In genomic region chr12:116881325-116881866, GRCh38 we compare ENCODE assay signal across 8 cellular contexts. TPM values are rescaled to one million over a fixed set of nuclear protein-coding genes. Genes with fewer than 3 reads are reported as not detected.
DNase-seq lines count a peak whose midpoint lies in the region; ATAC-seq and TF ChIP-seq lines count a peak whose summit lies in the region.

Gene HRK, minus strand, starts transcription at chr12:116881441. Its CDS starts 134 bp downstream, at chr12:116881307.

- intact Hi-C loops in natural killer cell (cut with micrococcal nuclease): no loop called here

- no peak within 1 kb of the TSS for H3K27ac Mint-ChIP-seq in T-helper 1 cell treated with Interleukin-12 subunit alpha and Interleukin-12 subunit beta and Interleukin-4 antibody, amounts not matched to agents 30 μg/mL and 1 μg/mL, for 36 hours
- H3K27ac Mint-ChIP-seq in activated naive CD8-positive, alpha-beta T cell treated with anti-CD3 and anti-CD28 coated beads, Interleukin-2, amount 50 U/mL, for 24 hours: no peak within 1 kb of the TSS
- no peak within 1 kb of the TSS for H3K27ac Mint-ChIP-seq in natural killer cell

- H3K4me3 Mint-ChIP-seq in T-helper 1 cell treated with Interleukin-12 subunit alpha and Interleukin-12 subunit beta and Interleukin-4 antibody, amounts not matched to agents 30 μg/mL and 1 μg/mL, for 36 hours: peak within 1 kb of the TSS; percentile 73
- peak within 1 kb of the TSS; percentile 77 for H3K4me3 Mint-ChIP-seq in activated naive CD8-positive, alpha-beta T cell treated with anti-CD3 and anti-CD28 coated beads, Interleukin-2, amount 50 U/mL, for 24 hours
- peak within 1 kb of the TSS; percentile 55 for H3K4me3 Mint-ChIP-seq in natural killer cell

- H3K9me3 Mint-ChIP-seq in T-helper 1 cell treated with Interleukin-12 subunit alpha and Interleukin-12 subunit beta and Interleukin-4 antibody, amounts not matched to agents 30 μg/mL and 1 μg/mL, for 36 hours: no peaks in the 10 kb centered on the region
- no peaks in the 10 kb centered on the region for H3K9me3 Mint-ChIP-seq in activated naive CD8-positive, alpha-beta T cell treated with anti-CD3 and anti-CD28 coated beads, Interleukin-2, amount 50 U/mL, for 24 hours
- H3K9me3 Mint-ChIP-seq in natural killer cell: no peaks in the 10 kb centered on the region

- in situ Hi-C loops in KBM-7 (cut with MboI; ENCODE audit: low pct_unique_long_range_greater_than_20kb, low sequenced_read_pairs): no loop called here

- H3K27me3 Mint-ChIP-seq in T-helper 1 cell treated with Interleukin-12 subunit alpha and Interleukin-12 subunit beta and Interleukin-4 antibody, amounts not matched to agents 30 μg/mL and 1 μg/mL, for 36 hours (ENCODE audit: low read depth): peaks cover 76% of the 10 kb centered on the region
- H3K27me3 Mint-ChIP-seq in activated naive CD8-positive, alpha-beta T cell treated with anti-CD3 and anti-CD28 coated beads, Interleukin-2, amount 50 U/mL, for 24 hours: peaks cover 74% of the 10 kb centered on the region
- peaks cover 63 to 78% of the 10 kb centered on the region in 2 donors for H3K27me3 Mint-ChIP-seq in natural killer cell (ENCODE audit: low read depth in 2 of 2)

- H3K4me1 Mint-ChIP-seq in T-helper 1 cell treated with Interleukin-12 subunit alpha and Interleukin-12 subunit beta and Interleukin-4 antibody, amounts not matched to agents 30 μg/mL and 1 μg/mL, for 36 hours (ENCODE audit: low read depth): peaks cover 21% of the 10 kb centered on the region
- H3K4me1 Mint-ChIP-seq in activated naive CD8-positive, alpha-beta T cell treated with anti-CD3 and anti-CD28 coated beads, Interleukin-2, amount 50 U/mL, for 24 hours: peaks cover 27% of the 10 kb centered on the region
- peaks cover 18 to 25% of the 10 kb centered on the region in 2 donors for H3K4me1 Mint-ChIP-seq in natural killer cell

- DNase-seq in T-helper 1 cell: no peak
- peak; percentile 9 for DNase-seq in KBM-7
- DNase-seq in activated naive CD8-positive, alpha-beta T cell treated with anti-CD3 and anti-CD28 coated beads, Interleukin-2, amount 50 U/mL, for 24 hours: no peak
- no peak for DNase-seq in natural killer cell
- no peak for DNase-seq in NCI-H1694 (lab: John Stamatoyannopoulos, UW)

- TF ChIP-seq CTCF in natural killer cell (IDR thresholded peaks at IDR 0.05): no peak

- no peaks in the 10 kb centered on the region for H3K36me3 Mint-ChIP-seq in T-helper 1 cell treated with Interleukin-12 subunit alpha and Interleukin-12 subunit beta and Interleukin-4 antibody, amounts not matched to agents 30 μg/mL and 1 μg/mL, for 36 hours (ENCODE audit: low read depth)
- H3K36me3 Mint-ChIP-seq in activated naive CD8-positive, alpha-beta T cell treated with anti-CD3 and anti-CD28 coated beads, Interleukin-2, amount 50 U/mL, for 24 hours (ENCODE audit: low read depth): no peaks in the 10 kb centered on the region
- H3K36me3 Mint-ChIP-seq in natural killer cell: no peaks in the 10 kb centered on the region

- ATAC-seq in activated naive CD8-positive, alpha-beta T cell treated with anti-CD3 and anti-CD28 coated beads, Interleukin-2, amount 50 U/mL, for 24 hours: no peak
- ATAC-seq in natural killer cell (peak in 1 of 3 donors; percentile 5), HG03469 (IDR thresholded peaks at IDR 0.05; ENCODE audit: unreplicated experiment) (no peak), GM21529 (IDR thresholded peaks at IDR 0.05; ENCODE audit: unreplicated experiment) (no peak)

RNA-seq across cellular contexts. Expression of gene HRK, which starts in this region (rescaled TPM):
- under 1 TPM in 1 of 3 donors, not detected in 2; 0.15 TPM for total RNA-seq in natural killer cell
